Comparison of ENCODE assay signal across 10 cellular contexts in the genomic region with DNA sequence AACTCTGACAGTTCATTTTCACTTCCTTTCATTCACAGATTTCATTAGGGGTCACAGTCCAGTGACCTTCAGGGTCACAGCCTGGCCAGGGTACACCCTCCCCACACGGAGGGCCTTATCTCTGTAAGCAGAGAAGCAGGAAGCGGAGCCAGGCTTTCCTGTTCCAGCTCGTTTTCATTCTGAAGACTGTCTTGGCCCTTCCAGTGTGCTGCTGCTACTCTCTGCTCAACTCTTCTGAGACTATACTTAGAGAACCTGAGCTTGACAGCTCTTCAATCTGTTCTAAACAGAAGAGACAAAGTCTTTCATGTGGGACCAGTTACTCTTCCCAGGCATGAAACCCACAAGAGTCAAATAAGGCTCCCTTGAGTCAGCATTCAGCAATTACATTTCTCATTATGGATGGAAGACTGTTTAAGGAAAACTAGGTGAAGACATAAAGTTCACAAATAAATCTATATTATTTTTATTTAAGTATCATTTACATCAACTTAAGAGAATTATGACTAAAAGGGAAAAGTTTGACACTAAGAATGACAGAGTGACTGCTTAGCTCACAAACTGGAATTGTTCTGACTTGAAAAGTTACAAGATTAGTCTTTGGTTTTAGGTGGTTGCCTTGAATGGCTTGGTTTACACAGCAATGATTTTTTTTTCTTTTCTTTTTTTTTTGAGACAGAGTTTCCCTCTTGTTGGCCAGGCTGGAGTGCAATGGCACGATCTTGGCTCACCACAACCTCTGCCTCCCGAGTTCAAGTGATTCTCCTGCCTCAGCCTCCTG. TPM values are rescaled to one million over a fixed set of nuclear protein-coding genes. Genes with fewer than 3 reads are reported as not detected.
A peak's percentile ranks its signal among the peaks of the same experiment; 100 is the strongest.
DNase-seq lines count a peak whose midpoint lies in the region; ATAC-seq and TF ChIP-seq lines count a peak whose summit lies in the region.
"Had no signal": no experiment of that assay in that cellular context is flagged by ENCODE, and none has a peak within 500 bp of the region (broad histone marks: within the 10 kb centered on the region; RNA-seq: fewer than 3 reads in every experiment).

No MANE protein-coding gene starts in this region.

- ATAC-seq in activated CD8-positive, alpha-beta T cell treated with anti-CD3 and anti-CD28 coated beads for 36 hours: peak; percentile 35
- no peak for ATAC-seq in activated CD8-positive, alpha-beta T cell treated with anti-CD3 and anti-CD28 coated beads, Interleukin-2, amount 10 ng/mL, durations not matched to agents 7 days and 5 days
- peak; percentile 60 for ATAC-seq in T-helper 17 cell
- ATAC-seq in right cardiac atrium: peak; percentile 74 to 86
- no peak for ATAC-seq in HG03439 (IDR thresholded peaks at IDR 0.05; ENCODE audit: unreplicated experiment)

- H3K27me3 Mint-ChIP-seq in activated CD8-positive, alpha-beta T cell treated with anti-CD3 and anti-CD28 coated beads for 36 hours: peaks cover 25% of the 10 kb centered on the region
- peaks cover 25% of the 10 kb centered on the region for H3K27me3 Mint-ChIP-seq in activated CD8-positive, alpha-beta T cell treated with anti-CD3 and anti-CD28 coated beads, Interleukin-2, amount 10 ng/mL, durations not matched to agents 7 days and 5 days (ENCODE audit: low read depth)
- peaks cover 25% of the 10 kb centered on the region for H3K27me3 Mint-ChIP-seq in T-helper 17 cell
- H3K27me3 Mint-ChIP-seq in stimulated activated naive CD8-positive, alpha-beta T cell treated with anti-CD3 and anti-CD28 coated beads, Interleukin-15, Interleukin-2, amounts not matched to agents 100 ng/mL and 50 ng/mL, for 24 hours: peaks cover 22% of the 10 kb centered on the region

- H3K4me1 ChIP-seq in right cardiac atrium (ENCODE audit: control insufficient read depth, insufficient read depth, low read length): no peaks in the 10 kb centered on the region

- no peaks in the 10 kb centered on the region for H3K27me3 ChIP-seq in right cardiac atrium (ENCODE audit: control insufficient read depth, insufficient read depth)

- TF ChIP-seq CTCF in activated CD8-positive, alpha-beta T cell treated with anti-CD3 and anti-CD28 coated beads for 36 hours (IDR thresholded peaks at IDR 0.05): no peak

- intact Hi-C loops in activated CD8-positive, alpha-beta T cell treated with anti-CD3 and anti-CD28 coated beads for 36 hours (cut with micrococcal nuclease): no loop called here
- intact Hi-C loops in right cardiac atrium (cut with DNase I): no loop called here

- peaks cover 37% of the 10 kb centered on the region for H3K4me1 Mint-ChIP-seq in activated CD8-positive, alpha-beta T cell treated with anti-CD3 and anti-CD28 coated beads for 36 hours (ENCODE audit: low read depth)
- H3K4me1 Mint-ChIP-seq in activated CD8-positive, alpha-beta T cell treated with anti-CD3 and anti-CD28 coated beads, Interleukin-2, amount 10 ng/mL, durations not matched to agents 7 days and 5 days (ENCODE audit: low read depth): peaks cover 32% of the 10 kb centered on the region
- H3K4me1 Mint-ChIP-seq in T-helper 17 cell: peaks cover 20% of the 10 kb centered on the region
- peaks cover 46% of the 10 kb centered on the region for H3K4me1 Mint-ChIP-seq in stimulated activated naive CD8-positive, alpha-beta T cell treated with anti-CD3 and anti-CD28 coated beads, Interleukin-15, Interleukin-2, amounts not matched to agents 100 ng/mL and 50 ng/mL, for 24 hours (ENCODE audit: low read depth)

- H3K4me3 ChIP-seq in right cardiac atrium (ENCODE audit: low read length): no peak overlapping the region

- 36% methylated on average over 5 of the region's 5 CpGs for WGBS in right cardiac atrium

- POLR2A ChIA-PET in activated CD8-positive, alpha-beta T cell treated with anti-CD3 and anti-CD28 coated beads for 36 hours (lab: Charles Lee): interaction anchor here (0.6 to 0.9 kb wide), 2 partner anchors 48 to 183 kb away, joined by 3 read pairs; no protein-coding TSS in a partner anchor
- POLR2A ChIA-PET in activated CD8-positive, alpha-beta T cell treated with anti-CD3 and anti-CD28 coated beads, Interleukin-2, amount 10 ng/mL, durations not matched to agents 7 days and 5 days (lab: Charles Lee): interaction anchor here (0.7 kb wide), 1 partner anchor 436 kb away, joined by 3 read pairs; no protein-coding TSS in a partner anchor

- CTCF ChIA-PET in activated CD8-positive, alpha-beta T cell treated with anti-CD3 and anti-CD28 coated beads for 36 hours (lab: Charles Lee): interaction anchor here (0.7 to 3.3 kb wide), 5 partner anchors 16 to 65 kb away, joined by 3 to 8 read pairs (median 4); no protein-coding TSS in a partner anchor
- CTCF ChIA-PET in activated CD8-positive, alpha-beta T cell treated with anti-CD3 and anti-CD28 coated beads, Interleukin-2, amount 10 ng/mL, durations not matched to agents 7 days and 5 days (lab: Charles Lee): interaction anchor here (1.0 to 1.4 kb wide), 4 partner anchors 18 to 91 kb away, joined by 3 to 4 read pairs (median 3); no protein-coding TSS in a partner anchor

- H3K27ac ChIP-seq in right cardiac atrium (ENCODE audit: low read length): no peak overlapping the region

- no peak for DNase-seq in activated CD8-positive, alpha-beta T cell treated with anti-CD3 and anti-CD28 coated beads for 36 hours
- no peak for DNase-seq in activated CD8-positive, alpha-beta T cell treated with anti-CD3 and anti-CD28 coated beads, Interleukin-2, amount 10 ng/mL, durations not matched to agents 7 days and 5 days
- DNase-seq in T-helper 17 cell: no peak
- DNase-seq in right cardiac atrium: peak; percentile 71 to 82 (median 72)
- DNase-seq in occipital lobe (lab: John Stamatoyannopoulos, UW): no peak
- no peak for DNase-seq in NCI-H2081 treated with DMSO at 0.1 percent for 48 hours (lab: John Stamatoyannopoulos, UW)
- DNase-seq: activated CD4-positive, alpha-beta T cell treated with anti-CD3 and anti-CD28 coated beads for 1 hour; NCI-H2227 treated with DMSO at 0.1 percent for 48 hours had no signal

- peak overlapping the region; percentile 8 for H3K27ac Mint-ChIP-seq in activated CD8-positive, alpha-beta T cell treated with anti-CD3 and anti-CD28 coated beads for 36 hours
- no peak overlapping the region for H3K27ac Mint-ChIP-seq in activated CD8-positive, alpha-beta T cell treated with anti-CD3 and anti-CD28 coated beads, Interleukin-2, amount 10 ng/mL, durations not matched to agents 7 days and 5 days
- H3K27ac Mint-ChIP-seq in T-helper 17 cell: peak overlapping the region; percentile 53
- H3K27ac Mint-ChIP-seq in stimulated activated naive CD8-positive, alpha-beta T cell treated with anti-CD3 and anti-CD28 coated beads, Interleukin-15, Interleukin-2, amounts not matched to agents 100 ng/mL and 50 ng/mL, for 24 hours: peak overlapping the region; percentile 26

- no peaks in the 10 kb centered on the region for H3K9me3 Mint-ChIP-seq in activated CD8-positive, alpha-beta T cell treated with anti-CD3 and anti-CD28 coated beads for 36 hours
- no peaks in the 10 kb centered on the region for H3K9me3 Mint-ChIP-seq in activated CD8-positive, alpha-beta T cell treated with anti-CD3 and anti-CD28 coated beads, Interleukin-2, amount 10 ng/mL, durations not matched to agents 7 days and 5 days (ENCODE audit: insufficient read depth)
- H3K9me3 Mint-ChIP-seq in stimulated activated naive CD8-positive, alpha-beta T cell treated with anti-CD3 and anti-CD28 coated beads, Interleukin-15, Interleukin-2, amounts not matched to agents 100 ng/mL and 50 ng/mL, for 24 hours: no peaks in the 10 kb centered on the region

- H3K36me3 Mint-ChIP-seq in activated CD8-positive, alpha-beta T cell treated with anti-CD3 and anti-CD28 coated beads for 36 hours (ENCODE audit: low read depth): no peaks in the 10 kb centered on the region
- H3K36me3 Mint-ChIP-seq in activated CD8-positive, alpha-beta T cell treated with anti-CD3 and anti-CD28 coated beads, Interleukin-2, amount 10 ng/mL, durations not matched to agents 7 days and 5 days (ENCODE audit: low read depth): no peaks in the 10 kb centered on the region
- peaks cover 8% of the 10 kb centered on the region for H3K36me3 Mint-ChIP-seq in T-helper 17 cell (ENCODE audit: low read depth)
- H3K36me3 Mint-ChIP-seq in stimulated activated naive CD8-positive, alpha-beta T cell treated with anti-CD3 and anti-CD28 coated beads, Interleukin-15, Interleukin-2, amounts not matched to agents 100 ng/mL and 50 ng/mL, for 24 hours (ENCODE audit: low read depth): no peaks in the 10 kb centered on the region

- no peak overlapping the region for H3K4me3 Mint-ChIP-seq in activated CD8-positive, alpha-beta T cell treated with anti-CD3 and anti-CD28 coated beads for 36 hours
- no peak overlapping the region for H3K4me3 Mint-ChIP-seq in activated CD8-positive, alpha-beta T cell treated with anti-CD3 and anti-CD28 coated beads, Interleukin-2, amount 10 ng/mL, durations not matched to agents 7 days and 5 days
- peak overlapping the region; percentile 43 for H3K4me3 Mint-ChIP-seq in T-helper 17 cell
- H3K4me3 Mint-ChIP-seq in stimulated activated naive CD8-positive, alpha-beta T cell treated with anti-CD3 and anti-CD28 coated beads, Interleukin-15, Interleukin-2, amounts not matched to agents 100 ng/mL and 50 ng/mL, for 24 hours: no peak overlapping the region

- H3K9me3 ChIP-seq in T-helper 17 cell (ENCODE audit: control insufficient read depth, low read length, poor library complexity, severe bottlenecking) (no peaks in the 10 kb centered on the region), right cardiac atrium (ENCODE audit: control insufficient read depth, low read length) (no peaks in the 10 kb centered on the region)

RNA-seq across cellular contexts. Expression of a gene that starts 4.8 kb away (rescaled TPM):
- not detected for total RNA-seq in activated CD8-positive, alpha-beta T cell treated with anti-CD3 and anti-CD28 coated beads for 36 hours
- not detected for total RNA-seq in activated CD8-positive, alpha-beta T cell treated with anti-CD3 and anti-CD28 coated beads, Interleukin-2, amount 10 ng/mL, durations not matched to agents 7 days and 5 days
- under 1 TPM in 1 of 2 donors, not detected in 1; 0.12 TPM for total RNA-seq in T-helper 17 cell
- total RNA-seq in right cardiac atrium: 1 to 10 TPM; 2.8 to 4.1 (median 3.4) TPM
- 4.9 TPM for polyA plus RNA-seq in right cardiac atrium
- 0.16 TPM for total RNA-seq in occipital lobe

RNA-seq across cellular contexts. Expression of a gene that starts 5.0 kb away (rescaled TPM):
- not detected for total RNA-seq in activated CD8-positive, alpha-beta T cell treated with anti-CD3 and anti-CD28 coated beads for 36 hours
- not detected for total RNA-seq in activated CD8-positive, alpha-beta T cell treated with anti-CD3 and anti-CD28 coated beads, Interleukin-2, amount 10 ng/mL, durations not matched to agents 7 days and 5 days
- total RNA-seq in T-helper 17 cell (under 1 TPM in 1 of 2 donors, not detected in 1; 0.13 TPM), right cardiac atrium (10 to 100 TPM; 17.4 to 23.8 (median 21.1) TPM), occipital lobe (2.0 TPM)
- 16.4 TPM for polyA plus RNA-seq in right cardiac atrium

Comparison
In these comparisons a context has a peak if more than half of its experiments do, and no peak if none do; other contexts are left out.
1. ATAC-seq: peak in activated CD8-positive, alpha-beta T cell treated with anti-CD3 and anti-CD28 coated beads for 36 hours (single experiment), T-helper 17 cell (single experiment) and right cardiac atrium (2 of 2); none in activated CD8-positive, alpha-beta T cell treated with anti-CD3 and anti-CD28 coated beads, Interleukin-2, amount 10 ng/mL, durations not matched to agents 7 days and 5 days (single experiment) and HG03439 (single experiment).
2. DNase-seq: peak in right cardiac atrium (3 of 3); none in activated CD8-positive, alpha-beta T cell treated with anti-CD3 and anti-CD28 coated beads for 36 hours (single experiment), activated CD8-positive, alpha-beta T cell treated with anti-CD3 and anti-CD28 coated beads, Interleukin-2, amount 10 ng/mL, durations not matched to agents 7 days and 5 days (single experiment), T-helper 17 cell (0 of 3), occipital lobe (single experiment) and NCI-H2081 treated with DMSO at 0.1 percent for 48 hours (single experiment).